In the genomic region with DNA sequence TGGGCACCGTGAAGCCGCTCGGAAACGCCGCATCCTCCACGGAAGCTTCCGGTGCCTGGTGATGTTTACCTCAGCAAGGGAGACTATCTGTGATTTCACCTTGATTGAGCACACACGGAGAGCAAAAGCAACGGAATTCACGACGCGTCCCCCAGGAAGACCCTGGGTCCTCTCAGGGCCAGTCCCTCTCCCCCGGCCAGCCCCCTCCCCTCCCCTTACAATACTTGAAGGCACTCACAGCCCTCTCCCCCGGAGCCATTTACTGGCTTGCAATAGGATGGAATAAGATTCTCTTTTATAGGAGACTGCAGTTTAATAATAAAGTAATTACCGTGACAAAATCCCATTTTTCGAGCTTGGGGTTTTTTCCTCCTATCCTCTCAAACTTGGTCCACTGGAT, we compare ENCODE assay signal across 1 cellular context.
TF ChIP-seq lines count a peak whose summit lies in the region.

No MANE protein-coding gene starts in this region.

TF ChIP-seq in WTC11, 78 proteins besides CTCF, POLR2A, EP300 and RAD21 (continued from another document):
- TF ChIP-seq, protein P1, sequence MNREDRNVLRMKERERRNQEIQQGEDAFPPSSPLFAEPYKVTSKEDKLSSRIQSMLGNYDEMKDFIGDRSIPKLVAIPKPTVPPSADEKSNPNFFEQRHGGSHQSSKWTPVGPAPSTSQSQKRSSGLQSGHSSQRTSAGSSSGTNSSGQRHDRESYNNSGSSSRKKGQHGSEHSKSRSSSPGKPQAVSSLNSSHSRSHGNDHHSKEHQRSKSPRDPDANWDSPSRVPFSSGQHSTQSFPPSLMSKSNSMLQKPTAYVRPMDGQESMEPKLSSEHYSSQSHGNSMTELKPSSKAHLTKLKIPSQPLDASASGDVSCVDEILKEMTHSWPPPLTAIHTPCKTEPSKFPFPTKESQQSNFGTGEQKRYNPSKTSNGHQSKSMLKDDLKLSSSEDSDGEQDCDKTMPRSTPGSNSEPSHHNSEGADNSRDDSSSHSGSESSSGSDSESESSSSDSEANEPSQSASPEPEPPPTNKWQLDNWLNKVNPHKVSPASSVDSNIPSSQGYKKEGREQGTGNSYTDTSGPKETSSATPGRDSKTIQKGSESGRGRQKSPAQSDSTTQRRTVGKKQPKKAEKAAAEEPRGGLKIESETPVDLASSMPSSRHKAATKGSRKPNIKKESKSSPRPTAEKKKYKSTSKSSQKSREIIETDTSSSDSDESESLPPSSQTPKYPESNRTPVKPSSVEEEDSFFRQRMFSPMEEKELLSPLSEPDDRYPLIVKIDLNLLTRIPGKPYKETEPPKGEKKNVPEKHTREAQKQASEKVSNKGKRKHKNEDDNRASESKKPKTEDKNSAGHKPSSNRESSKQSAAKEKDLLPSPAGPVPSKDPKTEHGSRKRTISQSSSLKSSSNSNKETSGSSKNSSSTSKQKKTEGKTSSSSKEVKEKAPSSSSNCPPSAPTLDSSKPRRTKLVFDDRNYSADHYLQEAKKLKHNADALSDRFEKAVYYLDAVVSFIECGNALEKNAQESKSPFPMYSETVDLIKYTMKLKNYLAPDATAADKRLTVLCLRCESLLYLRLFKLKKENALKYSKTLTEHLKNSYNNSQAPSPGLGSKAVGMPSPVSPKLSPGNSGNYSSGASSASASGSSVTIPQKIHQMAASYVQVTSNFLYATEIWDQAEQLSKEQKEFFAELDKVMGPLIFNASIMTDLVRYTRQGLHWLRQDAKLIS (CRISPR knock-in tag; IDR thresholded peaks at IDR 0.05; ENCODE audit: borderline replicate concordance), result no peak
- TF ChIP-seq HMGA2 (CRISPR knock-in tag; IDR thresholded peaks at IDR 0.05), result no peak
- TF ChIP-seq, protein P2, sequence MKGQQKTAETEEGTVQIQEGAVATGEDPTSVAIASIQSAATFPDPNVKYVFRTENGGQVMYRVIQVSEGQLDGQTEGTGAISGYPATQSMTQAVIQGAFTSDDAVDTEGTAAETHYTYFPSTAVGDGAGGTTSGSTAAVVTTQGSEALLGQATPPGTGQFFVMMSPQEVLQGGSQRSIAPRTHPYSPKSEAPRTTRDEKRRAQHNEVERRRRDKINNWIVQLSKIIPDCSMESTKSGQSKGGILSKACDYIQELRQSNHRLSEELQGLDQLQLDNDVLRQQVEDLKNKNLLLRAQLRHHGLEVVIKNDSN (CRISPR knock-in tag; IDR thresholded peaks at IDR 0.05), result no peak
